In genomic region chr1:67777532-67777931, GRCh38 we compare ENCODE assay signal across 13 cellular contexts.
"Had no signal": no experiment of that assay in that cellular context is flagged by ENCODE, and none has a peak within 500 bp of the region (broad histone marks: within the 10 kb centered on the region; RNA-seq: fewer than 3 reads in every experiment).

No MANE protein-coding gene starts in this region.

- H3K27ac ChIP-seq: dorsolateral prefrontal cortex, psoas muscle had no signal

- H3K9me3 ChIP-seq: psoas muscle had no signal

- H3K4me1 ChIP-seq: psoas muscle had no signal

- H3K9me3 Mint-ChIP-seq: activated T-helper 1 cell treated with anti-CD3 and anti-CD28 coated beads, Interleukin-12 subunit alpha, Interleukin-12 subunit beta, Interleukin-2, Interleukin-4 antibody, amounts not matched to agents 30 ng/mL and 10 ng/mL and 1 ng/mL, durations not matched to agents 14 hours and 24 hours and 36 hours; neural crest cell; stimulated activated naive B cell treated with anti-CD40 and anti-IgM and Interleukin-4, amounts not matched to agents 10 μg/mL and 1 μg/mL and 100 μg/mL, for 72 hours had no signal

- H3K4me3 ChIP-seq: dorsolateral prefrontal cortex, psoas muscle had no signal

- H3K27ac Mint-ChIP-seq: activated T-helper 1 cell treated with anti-CD3 and anti-CD28 coated beads, Interleukin-12 subunit alpha, Interleukin-12 subunit beta, Interleukin-2, Interleukin-4 antibody, amounts not matched to agents 30 ng/mL and 10 ng/mL and 1 ng/mL, durations not matched to agents 14 hours and 24 hours and 36 hours; stimulated activated naive B cell treated with anti-CD40 and anti-IgM and Interleukin-4, amounts not matched to agents 10 μg/mL and 1 μg/mL and 100 μg/mL, for 72 hours had no signal

- H3K36me3 Mint-ChIP-seq: stimulated activated naive B cell treated with anti-CD40 and anti-IgM and Interleukin-4, amounts not matched to agents 10 μg/mL and 1 μg/mL and 100 μg/mL, for 72 hours had no signal

- ATAC-seq: psoas muscle; stimulated activated naive B cell treated with anti-CD40 and anti-IgM and Interleukin-4, amounts not matched to agents 10 μg/mL and 1 μg/mL and 100 μg/mL, for 72 hours had no signal

- H3K27me3 ChIP-seq: dorsolateral prefrontal cortex had no signal

- DNase-seq: activated CD4-positive, alpha-beta T cell treated with anti-CD3 and anti-CD28 coated beads, Interleukin-2, amount 50 U/mL, for 1 hour; activated CD8-positive, alpha-beta memory T cell treated with anti-CD3 and anti-CD28 coated beads for 24 hours; anterior cingulate cortex; dorsolateral prefrontal cortex; foreskin fibroblast; glutamatergic neuron; kidney glomerular epithelial cell; psoas muscle; stimulated activated CD4-positive, alpha-beta T cell treated with anti-CD3 and anti-CD28 coated beads, Interleukin-12 subunit alpha, Interleukin-12 subunit beta, amount 100 ng/mL, for 4 hours; stimulated activated naive B cell treated with anti-CD40 and anti-IgM and Interleukin-4, amounts not matched to agents 10 μg/mL and 1 μg/mL and 100 μg/mL, for 72 hours; substantia nigra had no signal

- H3K4me3 Mint-ChIP-seq: activated T-helper 1 cell treated with anti-CD3 and anti-CD28 coated beads, Interleukin-12 subunit alpha, Interleukin-12 subunit beta, Interleukin-2, Interleukin-4 antibody, amounts not matched to agents 30 ng/mL and 10 ng/mL and 1 ng/mL, durations not matched to agents 14 hours and 24 hours and 36 hours; neural crest cell; stimulated activated naive B cell treated with anti-CD40 and anti-IgM and Interleukin-4, amounts not matched to agents 10 μg/mL and 1 μg/mL and 100 μg/mL, for 72 hours had no signal

- H3K4me1 Mint-ChIP-seq: neural crest cell; stimulated activated naive B cell treated with anti-CD40 and anti-IgM and Interleukin-4, amounts not matched to agents 10 μg/mL and 1 μg/mL and 100 μg/mL, for 72 hours had no signal
